2 cellular contexts compared by ENCODE assay signal in genomic region chr2:201839727-201840126, GRCh38.
TF ChIP-seq lines count a peak whose summit lies in the region.

No MANE protein-coding gene starts in this region.

TF ChIP-seq in HepG2, 621 proteins besides CTCF, POLR2A, EP300 and RAD21:
- no peak for TF ChIP-seq ZNF713 (CRISPR knock-in tag; IDR thresholded peaks at IDR 0.05)
- peak; percentile 60 for TF ChIP-seq CEBPB (IDR thresholded peaks at IDR 0.05; ENCODE audit: borderline replicate concordance, low read depth, low read length)
- no peak for TF ChIP-seq NCOA1 (CRISPR knock-in tag; IDR thresholded peaks at IDR 0.05)

TF ChIP-seq in SK-N-SH, 30 proteins besides CTCF, POLR2A, EP300 and RAD21:
- TF ChIP-seq ELF1 (IDR thresholded peaks at IDR 0.05) (no peak), TEAD4 (IDR thresholded peaks at IDR 0.05; ENCODE audit: borderline replicate concordance, insufficient read depth) (no peak), MEF2A (IDR thresholded peaks at IDR 0.05; ENCODE audit: borderline replicate concordance, low read depth) (no peak), GABPA (IDR thresholded peaks at IDR 0.05; ENCODE audit: low read depth) (no peak), JUND (IDR thresholded peaks at IDR 0.05) (no peak), CHD2 (IDR thresholded peaks at IDR 0.05; ENCODE audit: low read length, partially characterized antibody) (no peak), IRF3 (IDR thresholded peaks at IDR 0.05; ENCODE audit: low read depth, low read length) (no peak), USF2 (IDR thresholded peaks at IDR 0.05; ENCODE audit: borderline replicate concordance, low read depth, low read length) (no peak), EZH2phosphoT487 (IDR thresholded peaks at IDR 0.05; ENCODE audit: borderline replicate concordance, low read depth) (no peak), PBX3 (IDR thresholded peaks at IDR 0.05) (no peak), RFX5 (IDR thresholded peaks at IDR 0.05; ENCODE audit: low read length) (no peak), GATA2 (CRISPR knock-in tag; IDR thresholded peaks at IDR 0.05) (no peak), FOXM1 (IDR thresholded peaks at IDR 0.05; ENCODE audit: low read depth) (no peak), REST (IDR thresholded peaks at IDR 0.05; ENCODE audit: low read depth, low read length) (no peak), NRF1 (IDR thresholded peaks at IDR 0.05; ENCODE audit: low read depth, low read length) (no peak), TAF1 (IDR thresholded peaks at IDR 0.05; ENCODE audit: borderline replicate concordance, low read depth, low read length) (no peak), YY1 (IDR thresholded peaks at IDR 0.05; ENCODE audit: low read depth) (no peak), NFIC (IDR thresholded peaks at IDR 0.05; ENCODE audit: borderline replicate concordance) (no peak), ZBTB33 (IDR thresholded peaks at IDR 0.05; ENCODE audit: borderline replicate concordance, low read depth) (no peak), RCOR1 (IDR thresholded peaks at IDR 0.05; ENCODE audit: low read length) (no peak)
TF ChIP-seq in SK-N-SH: peak in this region for 0.
